In genomic region chr7:159144756-159145543, GRCh38 we compare ENCODE assay signal across 8 cellular contexts. TPM values are rescaled to one million over a fixed set of nuclear protein-coding genes. Genes with fewer than 3 reads are reported as not detected.
DNase-seq lines count a peak whose midpoint lies in the region; ATAC-seq and TF ChIP-seq lines count a peak whose summit lies in the region.

VIPR2 (minus strand) TSS chr7:159144867; CDS start chr7:159144771, 96 bp downstream.

- peaks cover 12% of the 10 kb centered on the region for H3K4me1 ChIP-seq in CD8-positive, alpha-beta T cell (ENCODE audit: insufficient read depth, low read length)
- peaks cover 5% of the 10 kb centered on the region for H3K4me1 ChIP-seq in psoas muscle
- H3K4me1 ChIP-seq in Karpas-422 (ENCODE audit: low read length) = peaks cover 5% of the 10 kb centered on the region

- no peaks in the 10 kb centered on the region for H3K36me3 Mint-ChIP-seq in CD8-positive, alpha-beta T cell
- no peaks in the 10 kb centered on the region for H3K36me3 Mint-ChIP-seq in activated CD8-positive, alpha-beta T cell treated with anti-CD3 and anti-CD28 coated beads for 36 hours (ENCODE audit: low read depth)

- peaks cover 24% of the 10 kb centered on the region for H3K27me3 Mint-ChIP-seq in CD8-positive, alpha-beta T cell (ENCODE audit: low read depth)
- H3K27me3 Mint-ChIP-seq in activated CD8-positive, alpha-beta T cell treated with anti-CD3 and anti-CD28 coated beads for 36 hours = peaks cover 27% of the 10 kb centered on the region

- peak within 1 kb of the TSS; percentile 74 for H3K4me3 Mint-ChIP-seq in CD8-positive, alpha-beta T cell
- peak within 1 kb of the TSS; percentile 56 for H3K4me3 Mint-ChIP-seq in activated CD8-positive, alpha-beta T cell treated with anti-CD3 and anti-CD28 coated beads for 36 hours

- peaks cover 8% of the 10 kb centered on the region for H3K4me1 Mint-ChIP-seq in CD8-positive, alpha-beta T cell (ENCODE audit: low read depth)
- H3K4me1 Mint-ChIP-seq in activated CD8-positive, alpha-beta T cell treated with anti-CD3 and anti-CD28 coated beads for 36 hours (ENCODE audit: low read depth) = no peaks in the 10 kb centered on the region

- no peak within 1 kb of the TSS for H3K9ac ChIP-seq in Karpas-422 (ENCODE audit: low read length)

- POLR2A ChIA-PET in CD8-positive, alpha-beta T cell (lab: Charles Lee) = no interaction called here
- POLR2A ChIA-PET in activated CD8-positive, alpha-beta T cell treated with anti-CD3 and anti-CD28 coated beads for 36 hours (lab: Charles Lee) = no interaction called here

- no peaks in the 10 kb centered on the region for H3K9me3 Mint-ChIP-seq in CD8-positive, alpha-beta T cell
- H3K9me3 Mint-ChIP-seq in activated CD8-positive, alpha-beta T cell treated with anti-CD3 and anti-CD28 coated beads for 36 hours = no peaks in the 10 kb centered on the region

- H2AFZ ChIP-seq in Karpas-422 (ENCODE audit: low read length) = no peak within 1 kb of the TSS

- TF ChIP-seq CTCF in CD8-positive, alpha-beta T cell (IDR thresholded peaks at IDR 0.05) = no peak
- TF ChIP-seq CTCF in activated CD8-positive, alpha-beta T cell treated with anti-CD3 and anti-CD28 coated beads for 36 hours (IDR thresholded peaks at IDR 0.05) = no peak
- TF ChIP-seq CTCF in psoas muscle (IDR thresholded peaks at IDR 0.05) = no peak

- 1 to 2% (median 2%) methylated on average over 25 to 87 of the region's 89 CpGs for WGBS in psoas muscle, 3 donors

- no peaks in the 10 kb centered on the region for H3K9me3 ChIP-seq in CD8-positive, alpha-beta T cell (ENCODE audit: low read length)
- H3K9me3 ChIP-seq in psoas muscle (no peaks in the 10 kb centered on the region), Karpas-422 (ENCODE audit: low read length) (no peaks in the 10 kb centered on the region)

- peak; percentile 77 for ATAC-seq in CD8-positive, alpha-beta T cell
- ATAC-seq in activated CD8-positive, alpha-beta T cell treated with anti-CD3 and anti-CD28 coated beads for 36 hours = peak; percentile 74
- ATAC-seq in psoas muscle (peak; percentile 37 to 58 (median 48)), GM18909 (IDR thresholded peaks at IDR 0.05; ENCODE audit: poor library complexity, unreplicated experiment) (no peak), HG03521 (IDR thresholded peaks at IDR 0.05; ENCODE audit: unreplicated experiment) (no peak), HG02884 (IDR thresholded peaks at IDR 0.05; ENCODE audit: unreplicated experiment) (no peak)

- CTCF ChIA-PET in CD8-positive, alpha-beta T cell (lab: Charles Lee) = no interaction called here
- CTCF ChIA-PET in activated CD8-positive, alpha-beta T cell treated with anti-CD3 and anti-CD28 coated beads for 36 hours (lab: Charles Lee) = no interaction called here

- H3K4me2 ChIP-seq in Karpas-422 (ENCODE audit: low read depth, low read length, poor library complexity, severe bottlenecking) = no peak within 1 kb of the TSS

- intact Hi-C loops in CD8-positive, alpha-beta T cell (cut with DNase I, micrococcal nuclease) = no loop called here
- intact Hi-C loops in activated CD8-positive, alpha-beta T cell treated with anti-CD3 and anti-CD28 coated beads for 36 hours (cut with micrococcal nuclease) = no loop called here
- intact Hi-C loops in cardiac septum (cut with DNase I) = loop anchor here (5.0 kb wide), 2 partner anchors 48 to 133 kb away; no protein-coding TSS in a partner anchor
- intact Hi-C loops in psoas muscle (cut with DNase I) = loop anchor here (5.0 to 10.0 kb wide), 3 partner anchors 38 to 113 kb away; no protein-coding TSS in a partner anchor

- H3K4me3 ChIP-seq in CD8-positive, alpha-beta T cell (ENCODE audit: low read depth, low read length) = peak within 1 kb of the TSS; percentile 49
- H3K4me3 ChIP-seq in psoas muscle (peak within 1 kb of the TSS; percentile 76), Karpas-422 (ENCODE audit: low read length) (no peak within 1 kb of the TSS)

- no peak within 1 kb of the TSS for H3K27ac Mint-ChIP-seq in CD8-positive, alpha-beta T cell
- H3K27ac Mint-ChIP-seq in activated CD8-positive, alpha-beta T cell treated with anti-CD3 and anti-CD28 coated beads for 36 hours = no peak within 1 kb of the TSS

- H4K20me1 ChIP-seq in Karpas-422 (ENCODE audit: insufficient read depth, low read depth, low read length) = no peaks in the 10 kb centered on the region

- H3K79me2 ChIP-seq in Karpas-422 (ENCODE audit: low read length) = no peaks in the 10 kb centered on the region

- H3K27me3 ChIP-seq in CD8-positive, alpha-beta T cell (ENCODE audit: insufficient read depth, low read length) = peaks cover 3% of the 10 kb centered on the region
- H3K27me3 ChIP-seq in psoas muscle (ENCODE audit: insufficient read depth in 3 of 3, low read length in 2 of 3) (peaks cover 0 to 29% (median 5%) of the 10 kb centered on the region in 3 donors), Karpas-422 (ENCODE audit: low read length) (no peaks in the 10 kb centered on the region)

- peak in 1 of 7 experiments; percentile 39 for DNase-seq in CD8-positive, alpha-beta T cell
- DNase-seq in activated CD8-positive, alpha-beta T cell treated with anti-CD3 and anti-CD28 coated beads for 36 hours = peak; percentile 11
- no peak for DNase-seq in cardiac septum (ENCODE audit: low spot score)
- DNase-seq in psoas muscle = peak; percentile 46 to 55
- DNase-seq in Karpas-422 = no peak

- H3K9me2 ChIP-seq in Karpas-422 (replicated peaks; ENCODE audit: insufficient read depth, low read length) = no peaks in the 10 kb centered on the region

- H3K36me3 ChIP-seq in CD8-positive, alpha-beta T cell (ENCODE audit: insufficient read depth, low read length) = no peaks in the 10 kb centered on the region
- H3K36me3 ChIP-seq in psoas muscle (ENCODE audit: insufficient read depth in 1 of 2, low read depth in 1 of 2) (no peaks in the 10 kb centered on the region), Karpas-422 (ENCODE audit: insufficient read depth, low read length) (no peaks in the 10 kb centered on the region)

- H3K27ac ChIP-seq in CD8-positive, alpha-beta T cell (ENCODE audit: low read depth, low read length) = no peak within 1 kb of the TSS
- H3K27ac ChIP-seq in psoas muscle (no peak within 1 kb of the TSS), Karpas-422 (ENCODE audit: low read length) (no peak within 1 kb of the TSS)

RNA-seq across cellular contexts. Expression of gene VIPR2, which starts in this region (rescaled TPM):
- under 1 TPM; 0.61 to 0.73 TPM for total RNA-seq in CD8-positive, alpha-beta T cell
- total RNA-seq in activated CD8-positive, alpha-beta T cell treated with anti-CD3 and anti-CD28 coated beads for 36 hours = under 1 TPM in 1 of 2 experiments, not detected in 1; 0.09 TPM
- total RNA-seq in cardiac septum (23.2 TPM), psoas muscle (1 to 10 TPM; 2.4 to 3.6 (median 3.3) TPM)
- 1 to 10 TPM in 2 of 3 donors, under 1 TPM in 1; 0.60 to 2.3 (median 1.3) TPM for polyA plus RNA-seq in psoas muscle
- not detected in 2 replicates for total RNA-seq in Karpas-422 (2014; rRNA removed; shearing (Covaris generic); ENCODE audit: low replicate concordance)

Comparison
In these comparisons a context has a peak if more than half of its experiments do, and no peak if none do; other contexts are left out.
1. Peak in ATAC-seq and H3K4me3 ChIP-seq in CD8-positive, alpha-beta T cell; RNA of the gene not detected or under 1 TPM.
2. Peak in DNase-seq and ATAC-seq in activated CD8-positive, alpha-beta T cell treated with anti-CD3 and anti-CD28 coated beads for 36 hours; RNA of the gene not detected or under 1 TPM.
3. ATAC-seq: peak in psoas muscle (4 of 4); none in GM18909 (single experiment), HG03521 (single experiment) and HG02884 (single experiment).
4. DNase-seq: peak in psoas muscle (2 of 2); none in cardiac septum (single experiment) and Karpas-422 (single experiment).
5. intact Hi-C loops: an anchor here in cardiac septum (5.0 kb wide) and psoas muscle (5.0 to 10.0 kb wide); none called in CD8-positive, alpha-beta T cell and activated CD8-positive, alpha-beta T cell treated with anti-CD3 and anti-CD28 coated beads for 36 hours.